ENCODE assay signal across 11 cellular contexts in genomic region chr5:39712316-39713223, GRCh38.
"Had no signal": no experiment of that assay in that cellular context is flagged by ENCODE, and none has a peak within 500 bp of the region (broad histone marks: within the 10 kb centered on the region; RNA-seq: fewer than 3 reads in every experiment).

No MANE protein-coding gene starts in this region.

- H3K4me3 Mint-ChIP-seq: activated CD4-positive, alpha-beta memory T cell treated with anti-CD3 and anti-CD28 coated beads, Interleukin-2, amount 10 ng/mL, durations not matched to agents 7 days and 5 days; activated CD4-positive, alpha-beta T cell treated with anti-CD3 and anti-CD28 coated beads for 36 hours; activated naive CD8-positive, alpha-beta T cell treated with anti-CD3 and anti-CD28 coated beads, Interleukin-2, amount 10 ng/mL, durations not matched to agents 7 days and 5 days; activated T-cell treated with anti-CD3 and anti-CD28 coated beads, Interleukin-2, amount 50 U/mL, for 72 hours; stimulated activated naive CD8-positive, alpha-beta T cell treated with anti-CD3 and anti-CD28 coated beads, Interleukin-15, amount 100 ng/mL, for 72 hours had no signal

- H3K4me3 ChIP-seq: skin epidermis, thoracic aorta had no signal

- ATAC-seq: activated CD4-positive, alpha-beta T cell treated with anti-CD3 and anti-CD28 coated beads for 36 hours; activated T-cell treated with anti-CD3 and anti-CD28 coated beads, Interleukin-2, amount 50 U/mL, for 72 hours; stimulated activated naive CD8-positive, alpha-beta T cell treated with anti-CD3 and anti-CD28 coated beads, Interleukin-15, amount 100 ng/mL, for 72 hours had no signal

- H3K9me3 Mint-ChIP-seq: activated CD4-positive, alpha-beta memory T cell treated with anti-CD3 and anti-CD28 coated beads, Interleukin-2, amount 10 ng/mL, durations not matched to agents 7 days and 5 days; activated naive CD8-positive, alpha-beta T cell treated with anti-CD3 and anti-CD28 coated beads, Interleukin-2, amount 10 ng/mL, durations not matched to agents 7 days and 5 days; activated T-cell treated with anti-CD3 and anti-CD28 coated beads, Interleukin-2, amount 50 U/mL, for 72 hours; stimulated activated naive CD8-positive, alpha-beta T cell treated with anti-CD3 and anti-CD28 coated beads, Interleukin-15, amount 100 ng/mL, for 72 hours had no signal

- H3K4me1 Mint-ChIP-seq: activated CD4-positive, alpha-beta memory T cell treated with anti-CD3 and anti-CD28 coated beads, Interleukin-2, amount 10 ng/mL, durations not matched to agents 7 days and 5 days; activated CD4-positive, alpha-beta T cell treated with anti-CD3 and anti-CD28 coated beads for 36 hours had no signal

- DNase-seq: activated CD4-positive, alpha-beta memory T cell treated with anti-CD3 and anti-CD28 coated beads, Interleukin-2, amount 10 ng/mL, durations not matched to agents 7 days and 5 days; activated CD4-positive, alpha-beta T cell treated with anti-CD3 and anti-CD28 coated beads for 36 hours; activated naive CD8-positive, alpha-beta T cell treated with anti-CD3 and anti-CD28 coated beads, Interleukin-2, amount 10 ng/mL, durations not matched to agents 7 days and 5 days; activated T-cell treated with anti-CD3 and anti-CD28 coated beads, Interleukin-2, amount 50 U/mL, for 72 hours; aorta; stimulated activated CD4-positive, alpha-beta T cell treated with anti-CD3 and anti-CD28 coated beads, Interleukin-4, amount 100 ng/mL, for 4 hours; stimulated activated naive CD8-positive, alpha-beta T cell treated with anti-CD3 and anti-CD28 coated beads, Interleukin-15, amount 100 ng/mL, for 72 hours; T1000; WERI-Rb-1 had no signal

- H3K27ac Mint-ChIP-seq: activated CD4-positive, alpha-beta memory T cell treated with anti-CD3 and anti-CD28 coated beads, Interleukin-2, amount 10 ng/mL, durations not matched to agents 7 days and 5 days; activated CD4-positive, alpha-beta T cell treated with anti-CD3 and anti-CD28 coated beads for 36 hours; activated naive CD8-positive, alpha-beta T cell treated with anti-CD3 and anti-CD28 coated beads, Interleukin-2, amount 10 ng/mL, durations not matched to agents 7 days and 5 days; activated T-cell treated with anti-CD3 and anti-CD28 coated beads, Interleukin-2, amount 50 U/mL, for 72 hours; stimulated activated naive CD8-positive, alpha-beta T cell treated with anti-CD3 and anti-CD28 coated beads, Interleukin-15, amount 100 ng/mL, for 72 hours had no signal

- H3K36me3 Mint-ChIP-seq: activated naive CD8-positive, alpha-beta T cell treated with anti-CD3 and anti-CD28 coated beads, Interleukin-2, amount 10 ng/mL, durations not matched to agents 7 days and 5 days had no signal

- H3K27ac ChIP-seq: skin epidermis, thoracic aorta, WERI-Rb-1 had no signal
